1 cellular context compared by ENCODE assay signal in genomic region chr17:49851387-49852291, GRCh38.
TF ChIP-seq lines count a peak whose summit lies in the region.

No MANE protein-coding gene starts in this region.

TF ChIP-seq in HepG2, 621 proteins besides CTCF, POLR2A, EP300 and RAD21 (continued from another document and continues in another):
- TF ChIP-seq HNF1A (IDR thresholded peaks at IDR 0.05; ENCODE audit: low read depth): no peak
- TF ChIP-seq HNF1A (CRISPR knock-in tag; IDR thresholded peaks at IDR 0.05; ENCODE audit: borderline replicate concordance): 0 out of 2 replicates have a peak, but pooled peaks have one; percentile 10
- peak; percentile 75; the same call in 1 of the 2 replicates for TF ChIP-seq KDM5B (CRISPR knock-in tag; IDR thresholded peaks at IDR 0.05; ENCODE audit: borderline replicate concordance)
- TF ChIP-seq ATRX (CRISPR knock-in tag; IDR thresholded peaks at IDR 0.05; ENCODE audit: borderline replicate concordance): no peak
- TF ChIP-seq ZBTB49 (CRISPR knock-in tag; IDR thresholded peaks at IDR 0.05; ENCODE audit: borderline replicate concordance): peak; percentile 13; the same call in 1 of the 2 replicates
- no peak for TF ChIP-seq MBNL3 (CRISPR knock-in tag; conservative IDR thresholded peaks at IDR 0.05)
- TF ChIP-seq NR0B2 (CRISPR knock-in tag; IDR thresholded peaks at IDR 0.05): 0 out of 2 replicates have a peak, but pooled peaks have one; percentile 29
- peak; percentile 42; the same call in 1 of the 2 replicates for TF ChIP-seq BCL6 (CRISPR knock-in tag; IDR thresholded peaks at IDR 0.05)
- peak; percentile 83 for TF ChIP-seq HDAC1 (CRISPR knock-in tag; IDR thresholded peaks at IDR 0.05)
- 0 out of 2 replicates have a peak, but pooled peaks have one; percentile 44 for TF ChIP-seq TOPORS (CRISPR knock-in tag; IDR thresholded peaks at IDR 0.05)
- TF ChIP-seq KDM3A (CRISPR knock-in tag; IDR thresholded peaks at IDR 0.05; ENCODE audit: low read depth): peak; percentile 76; the same call in 1 of the 2 replicates
- peak; percentile 46; the same call in 1 of the 2 replicates for TF ChIP-seq KMT2A (CRISPR knock-in tag; IDR thresholded peaks at IDR 0.05)
- TF ChIP-seq ZNF724P (CRISPR knock-in tag; IDR thresholded peaks at IDR 0.05; ENCODE audit: borderline replicate concordance): peak; percentile 27; the same call in 1 of the 2 replicates
- TF ChIP-seq LCORL (IDR thresholded peaks at IDR 0.05): no peak
- TF ChIP-seq LCORL (CRISPR knock-in tag; IDR thresholded peaks at IDR 0.05): peak; percentile 38; the same call in 1 of the 2 replicates
- 0 out of 2 replicates have a peak, but pooled peaks have one; percentile 35 for TF ChIP-seq MIER3 (CRISPR knock-in tag; IDR thresholded peaks at IDR 0.05; ENCODE audit: borderline replicate concordance)
- 0 out of 2 replicates have a peak, but pooled peaks have one; percentile 28 for TF ChIP-seq HNRNPL (IDR thresholded peaks at IDR 0.05; ENCODE audit: low read depth, low read length)
- peak; percentile 29; the same call in 1 of the 2 replicates for TF ChIP-seq ZKSCAN1 (IDR thresholded peaks at IDR 0.05; ENCODE audit: low read length)
- TF ChIP-seq FOXO4 (CRISPR knock-in tag; conservative IDR thresholded peaks at IDR 0.05): 0 out of 2 replicates have a peak, but pooled peaks have one; percentile 88
- 0 out of 2 replicates have a peak, but pooled peaks have one; percentile 39 for TF ChIP-seq ZFYVE20 (CRISPR knock-in tag; IDR thresholded peaks at IDR 0.05; ENCODE audit: borderline replicate concordance, low read depth)
- 0 out of 2 replicates have a peak, but pooled peaks have one; percentile 26 for TF ChIP-seq DRAP1 (CRISPR knock-in tag; IDR thresholded peaks at IDR 0.05)
- 0 out of 2 replicates have a peak, but pooled peaks have one; percentile 39 for TF ChIP-seq IKZF5 (CRISPR knock-in tag; IDR thresholded peaks at IDR 0.05)
- TF ChIP-seq ZUFSP (CRISPR knock-in tag; IDR thresholded peaks at IDR 0.05; ENCODE audit: borderline replicate concordance): no peak
- TF ChIP-seq ZMAT3 (CRISPR knock-in tag; conservative IDR thresholded peaks at IDR 0.05): peak; percentile 82; the same call in 1 of the 2 replicates
- 0 out of 2 replicates have a peak, but pooled peaks have one; percentile 40 for TF ChIP-seq ZKSCAN5 (CRISPR knock-in tag; IDR thresholded peaks at IDR 0.05)
- peak; percentile 87 for TF ChIP-seq SRSF1 (optimal IDR thresholded peaks at IDR 0.05; ENCODE audit: low read depth, low read length)
- peak; percentile 47; the same call in 1 of the 2 replicates for TF ChIP-seq GABPB1 (CRISPR knock-in tag; IDR thresholded peaks at IDR 0.05)
- peak; percentile 40; the same call in 1 of the 2 replicates for TF ChIP-seq ZNF350 (CRISPR knock-in tag; IDR thresholded peaks at IDR 0.05; ENCODE audit: borderline replicate concordance, low read depth)
- peak; percentile 84; the same call in 1 of the 2 replicates for TF ChIP-seq ZNF670 (CRISPR knock-in tag; IDR thresholded peaks at IDR 0.05; ENCODE audit: borderline replicate concordance)
- TF ChIP-seq RXRB (CRISPR knock-in tag; IDR thresholded peaks at IDR 0.05; ENCODE audit: borderline replicate concordance): 0 out of 2 replicates have a peak, but pooled peaks have one; percentile 11
- TF ChIP-seq ZNF124 (CRISPR knock-in tag; IDR thresholded peaks at IDR 0.05): peak; percentile 83; the same call in 1 of the 2 replicates
- TF ChIP-seq ZNF138 (CRISPR knock-in tag; IDR thresholded peaks at IDR 0.05; ENCODE audit: low read depth): no peak
- TF ChIP-seq ZNF740 (CRISPR knock-in tag; IDR thresholded peaks at IDR 0.05): peak; percentile 91
- no peak for TF ChIP-seq CEBPG (CRISPR knock-in tag; IDR thresholded peaks at IDR 0.05)
- TF ChIP-seq ARNTL (CRISPR knock-in tag; IDR thresholded peaks at IDR 0.05): no peak
- TF ChIP-seq ZNF280B (CRISPR knock-in tag; IDR thresholded peaks at IDR 0.05; ENCODE audit: borderline replicate concordance): 0 out of 2 replicates have a peak, but pooled peaks have one; percentile 88
- 0 out of 2 replicates have a peak, but pooled peaks have one; percentile 11 for TF ChIP-seq EZH2 (conservative IDR thresholded peaks at IDR 0.05; ENCODE audit: low read depth, low read length)
- peak; percentile 49; the same call in 1 of the 2 replicates for TF ChIP-seq ZNF816 (CRISPR knock-in tag; IDR thresholded peaks at IDR 0.05; ENCODE audit: borderline replicate concordance)
- peak; percentile 59; the same call in 1 of the 2 replicates for TF ChIP-seq ZNF839 (CRISPR knock-in tag; IDR thresholded peaks at IDR 0.05; ENCODE audit: borderline replicate concordance)
- TF ChIP-seq ARNT2 (CRISPR knock-in tag; IDR thresholded peaks at IDR 0.05; ENCODE audit: low read depth): 0 out of 2 replicates have a peak, but pooled peaks have one; percentile 33
- peak; percentile 51 for TF ChIP-seq UBTF (CRISPR knock-in tag; IDR thresholded peaks at IDR 0.05)
